ENCODE assay signal across 1 cellular context in genomic region chr7:99375070-99375807, GRCh38.
TF ChIP-seq lines count a peak whose summit lies in the region.

No MANE protein-coding gene starts in this region.

TF ChIP-seq in GM12878, 131 proteins besides CTCF, POLR2A, EP300 and RAD21 (continues in another document):
- TF ChIP-seq SREBF1 (IDR thresholded peaks at IDR 0.05; ENCODE audit: low read length) (no peak), NKRF (conservative IDR thresholded peaks at IDR 0.05) (peak; percentile 75), SPI1 (IDR thresholded peaks at IDR 0.05; ENCODE audit: borderline replicate concordance, insufficient read depth, low read depth, low read length) (peak; percentile 45; the same call in 1 of the 2 replicates), MTA2 (IDR thresholded peaks at IDR 0.05; ENCODE audit: low read depth) (no peak), CHD1 (IDR thresholded peaks at IDR 0.05; ENCODE audit: low read depth, low read length) (no peak), MEF2A (IDR thresholded peaks at IDR 0.05; ENCODE audit: insufficient read depth, low read depth, low read length) (no peak), SUPT20H (IDR thresholded peaks at IDR 0.05; ENCODE audit: borderline replicate concordance, control insufficient read depth, low read depth, low read length) (no peak), PAX8 (IDR thresholded peaks at IDR 0.05) (no peak), NFIC (IDR thresholded peaks at IDR 0.05; ENCODE audit: low read depth, low read length) (no peak), SMAD5 (IDR thresholded peaks at IDR 0.05; ENCODE audit: low read depth) (peak; percentile 68; the same call in 1 of the 2 replicates), ZNF24 (IDR thresholded peaks at IDR 0.05) (no peak), RB1 (IDR thresholded peaks at IDR 0.05; ENCODE audit: borderline replicate concordance) (no peak; the same call in 1 of the 2 replicates), WRNIP1 (IDR thresholded peaks at IDR 0.05; ENCODE audit: borderline replicate concordance, low read depth, low read length) (no peak), MAX (IDR thresholded peaks at IDR 0.05; ENCODE audit: low read depth, low read length) (no peak), DPF2 (IDR thresholded peaks at IDR 0.05) (peak; percentile 59), STAT3 (IDR thresholded peaks at IDR 0.05; ENCODE audit: low read depth, low read length) (no peak), HSF1 (IDR thresholded peaks at IDR 0.05; ENCODE audit: low read depth, low read length) (no peak), ZBTB4 (CRISPR knock-in tag; IDR thresholded peaks at IDR 0.05) (no peak), SKIL (IDR thresholded peaks at IDR 0.05; ENCODE audit: low read depth, poor library complexity, severe bottlenecking) (no peak), IKZF1 (conservative IDR thresholded peaks at IDR 0.05) (peak; percentile 70), ELK1 (IDR thresholded peaks at IDR 0.05; ENCODE audit: low read depth, low read length) (no peak), SRF (IDR thresholded peaks at IDR 0.05; ENCODE audit: low read depth in 2 of 2, low read length in 2 of 2) (no peak), CHD2 (IDR thresholded peaks at IDR 0.05; ENCODE audit: borderline replicate concordance, low read depth, low read length) (0 out of 2 replicates have a peak, but pooled peaks have one; percentile 10), ATF7 (IDR thresholded peaks at IDR 0.05; ENCODE audit: low read depth) (no peak), KAT2A (conservative IDR thresholded peaks at IDR 0.05; ENCODE audit: control insufficient read depth, low read depth, low read length) (no peak), SIN3A (IDR thresholded peaks at IDR 0.05; ENCODE audit: low read depth, low read length) (0 out of 2 replicates have a peak, but pooled peaks have one; percentile 43), NR2F1 (conservative IDR thresholded peaks at IDR 0.05) (0 out of 2 replicates have a peak, but pooled peaks have one; percentile 19), SIX5 (IDR thresholded peaks at IDR 0.05; ENCODE audit: low read depth, low read length, severe bottlenecking) (no peak), BMI1 (IDR thresholded peaks at IDR 0.05; ENCODE audit: borderline replicate concordance) (no peak), GATAD2B (conservative IDR thresholded peaks at IDR 0.05; ENCODE audit: low read depth) (peak; percentile 71; the same call in 1 of the 2 replicates), BHLHE40 (IDR thresholded peaks at IDR 0.05; ENCODE audit: borderline replicate concordance in 1 of 2, low read depth in 2 of 2, low read length in 1 of 2) (peak in 1 of 2 experiments; percentile 51; a peak in 1 of 4 replicates), TARDBP (IDR thresholded peaks at IDR 0.05; ENCODE audit: borderline replicate concordance) (peak; percentile 66; the same call in 1 of the 2 replicates), POLR2AphosphoS5 (IDR thresholded peaks at IDR 0.05; ENCODE audit: low read length) (peak; percentile 60), CREM (IDR thresholded peaks at IDR 0.05; ENCODE audit: low read depth) (no peak), ZBTB11 (CRISPR knock-in tag; IDR thresholded peaks at IDR 0.05) (no peak), HCFC1 (IDR thresholded peaks at IDR 0.05; ENCODE audit: low read length) (no peak), RAD51 (IDR thresholded peaks at IDR 0.05) (no peak), MTA3 (IDR thresholded peaks at IDR 0.05; ENCODE audit: borderline replicate concordance, low read length) (no peak), SREBF2 (IDR thresholded peaks at IDR 0.05; ENCODE audit: low read length) (no peak), CBFB (IDR thresholded peaks at IDR 0.05; ENCODE audit: low read depth) (0 out of 2 replicates have a peak, but pooled peaks have one; percentile 27), TCF7 (IDR thresholded peaks at IDR 0.05; ENCODE audit: borderline replicate concordance) (no peak), TCF12 (IDR thresholded peaks at IDR 0.05; ENCODE audit: low read depth, low read length) (0 out of 2 replicates have a peak, but pooled peaks have one; percentile 30), LARP7 (IDR thresholded peaks at IDR 0.05) (peak; percentile 92), POU2F2 (IDR thresholded peaks at IDR 0.05; ENCODE audit: borderline replicate concordance, low read depth, low read length) (no peak), BACH1 (IDR thresholded peaks at IDR 0.05; ENCODE audit: borderline replicate concordance) (peak; percentile 81), USF1 (IDR thresholded peaks at IDR 0.05; ENCODE audit: borderline replicate concordance, extremely low read length, insufficient read depth, low read depth, low read length) (no peak), TCF3 (IDR thresholded peaks at IDR 0.05; ENCODE audit: borderline replicate concordance, insufficient read depth, low read depth, low read length) (0 out of 2 replicates have a peak, but pooled peaks have one; percentile 14), TAF1 (IDR thresholded peaks at IDR 0.05; ENCODE audit: borderline replicate concordance, low read depth, low read length) (no peak), MYC (IDR thresholded peaks at IDR 0.05; ENCODE audit: insufficient read depth, insufficient read length, insufficient replicate concordance, low read length, severe bottlenecking) (peak; percentile 4), NRF1 (conservative IDR thresholded peaks at IDR 0.05; ENCODE audit: low read depth, low read length) (no peak), JUND (IDR thresholded peaks at IDR 0.05; ENCODE audit: low read depth, low read length) (no peak), PKNOX1 (IDR thresholded peaks at IDR 0.05) (no peak), NBN (IDR thresholded peaks at IDR 0.05) (0 out of 2 replicates have a peak, but pooled peaks have one; percentile 45), ZNF274 (IDR thresholded peaks at IDR 0.05; ENCODE audit: insufficient read depth, insufficient read length) (no peak), KDM1A (IDR thresholded peaks at IDR 0.05; ENCODE audit: borderline replicate concordance) (0 out of 2 replicates have a peak, but pooled peaks have one; percentile 47), EZH2 (IDR thresholded peaks at IDR 0.05; ENCODE audit: borderline replicate concordance, control insufficient read depth, low read depth, low read length) (no peak)
